Comparison of ENCODE assay signal across 7 cellular contexts in genomic region chrX:57629438-57629837, GRCh38. TPM values are rescaled to one million over a fixed set of nuclear protein-coding genes. Genes with fewer than 3 reads are reported as not detected.
"Had no signal": no experiment of that assay in that cellular context is flagged by ENCODE, and none has a peak within 500 bp of the region (broad histone marks: within the 10 kb centered on the region; RNA-seq: fewer than 3 reads in every experiment).

No MANE protein-coding gene starts in this region.

RNA-seq across cellular contexts. Expression of gene NLRP2B, which starts 50.6 kb away (rescaled TPM):
- total RNA-seq: GM23248, GM23338, H1, H4, H7, H9, HFFc6 had no signal
- polyA plus RNA-seq: GM23248, GM23338, H1 had no signal
